Comparison of ENCODE assay signal across 8 cellular contexts in genomic region chr12:114684098-114684869, GRCh38. TPM values are rescaled to one million over a fixed set of nuclear protein-coding genes. Genes with fewer than 3 reads are reported as not detected.
A peak's percentile ranks its signal among the peaks of the same experiment; 100 is the strongest.
DNase-seq lines count a peak whose midpoint lies in the region; ATAC-seq and TF ChIP-seq lines count a peak whose summit lies in the region.

Gene TBX3, minus strand, starts transcription at chr12:114684175. Its CDS starts 975 bp downstream, at chr12:114683200.

- H3K4me3 ChIP-seq in left lung = peak within 1 kb of the TSS; percentile 40 to 49

- H3K9me3 ChIP-seq in left lung = no peaks in the 10 kb centered on the region

- H3K9me3 Mint-ChIP-seq in activated CD4-positive, alpha-beta T cell treated with anti-CD3 and anti-CD28 coated beads, Interleukin-2, amount 10 ng/mL, durations not matched to agents 7 days and 5 days = peaks cover 2% of the 10 kb centered on the region

- ATAC-seq in GM19395 (IDR thresholded peaks at IDR 0.05; ENCODE audit: unreplicated experiment) = peak; percentile 73
- ATAC-seq in left lung = peak; percentile 90
- no peak for ATAC-seq in HG02642 (IDR thresholded peaks at IDR 0.05; ENCODE audit: poor library complexity, unreplicated experiment)
- no peak for ATAC-seq in GM19328 (IDR thresholded peaks at IDR 0.05; ENCODE audit: unreplicated experiment)

- H3K27me3 Mint-ChIP-seq in activated CD4-positive, alpha-beta T cell treated with anti-CD3 and anti-CD28 coated beads, Interleukin-2, amount 10 ng/mL, durations not matched to agents 7 days and 5 days = peaks cover 93% of the 10 kb centered on the region

- peak within 1 kb of the TSS; percentile 80 for H3K27ac Mint-ChIP-seq in activated CD4-positive, alpha-beta T cell treated with anti-CD3 and anti-CD28 coated beads, Interleukin-2, amount 10 ng/mL, durations not matched to agents 7 days and 5 days

- H3K4me3 Mint-ChIP-seq in activated CD4-positive, alpha-beta T cell treated with anti-CD3 and anti-CD28 coated beads, Interleukin-2, amount 10 ng/mL, durations not matched to agents 7 days and 5 days = peak within 1 kb of the TSS; percentile 51

- DNase-seq in NCI-H2029 treated with DMSO at 0.1 percent for 48 hours (lab: John Stamatoyannopoulos, UW) (peak; percentile 98), ecto neural progenitor cell (ENCODE audit: low spot score) (peak; percentile 96), left lung (peak; percentile 88)
- DNase-seq in activated CD4-positive, alpha-beta T cell treated with anti-CD3 and anti-CD28 coated beads, Interleukin-2, amount 10 ng/mL, durations not matched to agents 7 days and 5 days = peak; percentile 36
- DNase-seq in stimulated activated CD4-positive, alpha-beta T cell treated with anti-CD3 and anti-CD28 coated beads, Interleukin-1b, Interleukin-23, amount 100 ng/mL, for 24 hours (ENCODE audit: low read depth in 4 of 4, low spot score in 1 of 4) = peak in 3 of 4 experiments; percentile 18 to 40 (median 39)

- peaks cover 8% of the 10 kb centered on the region for H3K36me3 Mint-ChIP-seq in activated CD4-positive, alpha-beta T cell treated with anti-CD3 and anti-CD28 coated beads, Interleukin-2, amount 10 ng/mL, durations not matched to agents 7 days and 5 days (ENCODE audit: low read depth)

- CTCF ChIA-PET in activated CD4-positive, alpha-beta T cell treated with anti-CD3 and anti-CD28 coated beads, Interleukin-2, amount 10 ng/mL, durations not matched to agents 7 days and 5 days (lab: Charles Lee) = interaction anchor here (0.8 kb wide), 1 partner anchor 15 kb away, joined by 3 read pairs; no protein-coding TSS in a partner anchor

- peak within 1 kb of the TSS; percentile 84 to 91 for H3K27ac ChIP-seq in left lung

- peaks cover 11% of the 10 kb centered on the region for H3K4me1 Mint-ChIP-seq in activated CD4-positive, alpha-beta T cell treated with anti-CD3 and anti-CD28 coated beads, Interleukin-2, amount 10 ng/mL, durations not matched to agents 7 days and 5 days

- peaks cover 41 to 100% of the 10 kb centered on the region in 2 donors for H3K27me3 ChIP-seq in left lung

- intact Hi-C loops in left lung (cut with DNase I) = no loop called here

- POLR2A ChIA-PET in activated CD4-positive, alpha-beta T cell treated with anti-CD3 and anti-CD28 coated beads, Interleukin-2, amount 10 ng/mL, durations not matched to agents 7 days and 5 days (lab: Charles Lee) = no interaction called here

- H3K36me3 ChIP-seq in left lung = no peaks in the 10 kb centered on the region

- peaks cover 0 to 19% of the 10 kb centered on the region in 2 donors for H3K4me1 ChIP-seq in left lung

- TF ChIP-seq CTCF in left lung (IDR thresholded peaks at IDR 0.05) = peak; percentile 12 to 54

RNA-seq across cellular contexts. Expression of gene TBX3, which starts in this region (rescaled TPM):
- total RNA-seq in activated CD4-positive, alpha-beta T cell treated with anti-CD3 and anti-CD28 coated beads, Interleukin-2, amount 10 ng/mL, durations not matched to agents 7 days and 5 days = not detected
- 10 to 100 TPM; 28.3 to 48.1 TPM for total RNA-seq in left lung

Comparison
In these comparisons a context has a peak if more than half of its experiments do, and no peak if none do; other contexts are left out.
1. RNA of gene TBX3 (total RNA-seq): 28.3 to 48.1 TPM in left lung; not detected in activated CD4-positive, alpha-beta T cell treated with anti-CD3 and anti-CD28 coated beads, Interleukin-2, amount 10 ng/mL, durations not matched to agents 7 days and 5 days; every median in the first group is over 10 times any median in the second.
2. Peak in DNase-seq in activated CD4-positive, alpha-beta T cell treated with anti-CD3 and anti-CD28 coated beads, Interleukin-2, amount 10 ng/mL, durations not matched to agents 7 days and 5 days; RNA of the gene not detected or under 1 TPM.
3. ATAC-seq: peak in GM19395 (single experiment) and left lung (single experiment); none in HG02642 (single experiment) and GM19328 (single experiment).
4. DNase-seq: peak in every context shown above with its lines; median percentile 98 in NCI-H2029 treated with DMSO at 0.1 percent for 48 hours; 96 in ecto neural progenitor cell; 88 in left lung; 39 in stimulated activated CD4-positive, alpha-beta T cell treated with anti-CD3 and anti-CD28 coated beads, Interleukin-1b, Interleukin-23, amount 100 ng/mL, for 24 hours; 36 in activated CD4-positive, alpha-beta T cell treated with anti-CD3 and anti-CD28 coated beads, Interleukin-2, amount 10 ng/mL, durations not matched to agents 7 days and 5 days.